In genomic region chr12:82458101-82458500, GRCh38 we compare ENCODE assay signal across 23 cellular contexts.
"Had no signal": no experiment of that assay in that cellular context is flagged by ENCODE, and none has a peak within 500 bp of the region (broad histone marks: within the 10 kb centered on the region; RNA-seq: fewer than 3 reads in every experiment).

No MANE protein-coding gene starts in this region.

- H3K36me3 ChIP-seq: right atrium auricular region had no signal

- H3K27ac Mint-ChIP-seq: natural killer cell; stimulated activated effector memory CD8-positive, alpha-beta T cell treated with anti-CD3 and anti-CD28 coated beads, Interleukin-12 subunit alpha, Interleukin-12 subunit beta, amount 100 ng/mL, for 72 hours; stimulated activated naive CD8-positive, alpha-beta T cell treated with anti-CD3 and anti-CD28 coated beads, Interleukin-15, amount 100 ng/mL, for 72 hours had no signal

- H3K4me1 Mint-ChIP-seq: naive B cell; natural killer cell; neural crest cell; stimulated activated effector memory CD8-positive, alpha-beta T cell treated with anti-CD3 and anti-CD28 coated beads, Interleukin-12 subunit alpha, Interleukin-12 subunit beta, amount 100 ng/mL, for 72 hours; stimulated activated naive CD8-positive, alpha-beta T cell treated with anti-CD3 and anti-CD28 coated beads, Interleukin-15, amount 100 ng/mL, for 72 hours had no signal

- H2AFZ ChIP-seq: hepatocyte had no signal

- H3K9me3 ChIP-seq: heart right ventricle, left lung, lower lobe of right lung, right atrium auricular region, spleen, tibial nerve, upper lobe of left lung, vagina had no signal

- H3K4me3 Mint-ChIP-seq: naive B cell; natural killer cell; neural crest cell; stimulated activated effector memory CD8-positive, alpha-beta T cell treated with anti-CD3 and anti-CD28 coated beads, Interleukin-12 subunit alpha, Interleukin-12 subunit beta, amount 100 ng/mL, for 72 hours; stimulated activated naive CD8-positive, alpha-beta T cell treated with anti-CD3 and anti-CD28 coated beads, Interleukin-15, amount 100 ng/mL, for 72 hours had no signal

- DNase-seq: heart right ventricle; islet precursor cell; left lung; lower lobe of right lung; mammary epithelial cell; mesenchymal stem cell; naive B cell; natural killer cell; nucleus accumbens; spleen; stimulated activated CD4-positive, alpha-beta T cell treated with anti-CD3 and anti-CD28 coated beads, Interleukin-4, amount 100 ng/mL, for 24 hours; stimulated activated naive CD4-positive, alpha-beta T cell treated with Interleukin-2 at 50 U/mL for 16 hours; stimulated activated naive CD8-positive, alpha-beta T cell treated with anti-CD3 and anti-CD28 coated beads, Interleukin-15, amount 100 ng/mL, for 72 hours; substantia nigra; upper lobe of left lung had no signal

- H3K4me2 ChIP-seq: hepatocyte had no signal

- H3K27me3 Mint-ChIP-seq: naive B cell; progenitor cell of endocrine pancreas; stimulated activated naive CD8-positive, alpha-beta T cell treated with anti-CD3 and anti-CD28 coated beads, Interleukin-15, amount 100 ng/mL, for 72 hours had no signal

- H3K36me3 Mint-ChIP-seq: stimulated activated effector memory CD8-positive, alpha-beta T cell treated with anti-CD3 and anti-CD28 coated beads, Interleukin-12 subunit alpha, Interleukin-12 subunit beta, amount 100 ng/mL, for 72 hours had no signal

- H3K79me2 ChIP-seq: hepatocyte had no signal

- H3K27me3 ChIP-seq: heart right ventricle, hepatocyte, left lung, right atrium auricular region, spleen, tibial nerve, upper lobe of left lung, vagina had no signal

- H3K27ac ChIP-seq: heart right ventricle, hepatocyte, left lung, lower lobe of right lung, right atrium auricular region, skin epidermis, spleen, tibial nerve, upper lobe of left lung, vagina had no signal

- H3K9me3 Mint-ChIP-seq: naive B cell; natural killer cell; neural crest cell; stimulated activated effector memory CD8-positive, alpha-beta T cell treated with anti-CD3 and anti-CD28 coated beads, Interleukin-12 subunit alpha, Interleukin-12 subunit beta, amount 100 ng/mL, for 72 hours; stimulated activated naive CD8-positive, alpha-beta T cell treated with anti-CD3 and anti-CD28 coated beads, Interleukin-15, amount 100 ng/mL, for 72 hours had no signal

- H3K4me1 ChIP-seq: heart right ventricle, left lung, lower lobe of right lung, right atrium auricular region, spleen, tibial nerve, upper lobe of left lung, vagina had no signal

- H3K4me3 ChIP-seq: heart right ventricle, hepatocyte, left lung, lower lobe of right lung, right atrium auricular region, skin epidermis, spleen, tibial nerve, upper lobe of left lung, vagina had no signal
